ENCODE assay signal across 8 cellular contexts in genomic region chr11:12110201-12110713, GRCh38. TPM values are rescaled to one million over a fixed set of nuclear protein-coding genes. Genes with fewer than 3 reads are reported as not detected.
DNase-seq lines count a peak whose midpoint lies in the region; ATAC-seq and TF ChIP-seq lines count a peak whose summit lies in the region.

Gene MICAL2 (plus strand): TSS chr11:12110590. CDS start chr11:12162156, 51,566 bp downstream.

- H3K9me3 ChIP-seq in Caco-2 (no peaks in the 10 kb centered on the region), HUES6 (ENCODE audit: control insufficient read depth, insufficient read depth, low read depth, low read length) (no peaks in the 10 kb centered on the region)

- peak; percentile 99 for ATAC-seq in GM21515 (IDR thresholded peaks at IDR 0.05; ENCODE audit: unreplicated experiment)

- intact Hi-C loops in Caco-2 (cut with micrococcal nuclease; ENCODE audit: unreplicated experiment) = loop anchor here (2.0 to 5.0 kb wide), 3 partner anchors 19 to 172 kb away; no protein-coding TSS in a partner anchor

- H3K27me3 Mint-ChIP-seq in Caco-2 (ENCODE audit: insufficient read depth, unreplicated experiment) = no peaks in the 10 kb centered on the region

- H3K4me3 Mint-ChIP-seq in Caco-2 (ENCODE audit: unreplicated experiment) = peak within 1 kb of the TSS; percentile 83

- peaks cover 39% of the 10 kb centered on the region for H3K4me1 ChIP-seq in Caco-2
- H3K4me1 ChIP-seq in HUES6 (ENCODE audit: control insufficient read depth, insufficient read depth, low read length) = peaks cover 11% of the 10 kb centered on the region

- H3K36me3 Mint-ChIP-seq in Caco-2 (ENCODE audit: insufficient read depth, unreplicated experiment) = peaks cover 19% of the 10 kb centered on the region

- CTCF ChIA-PET in Caco-2 (lab: Charles Lee) = interaction anchor here (0.6 to 1.9 kb wide), 6 partner anchors 18 to 162 kb away, joined by 3 to 5 read pairs (median 3); no protein-coding TSS in a partner anchor

- H3K4me3 ChIP-seq in Caco-2 (ENCODE audit: low read depth, low read length) (peak within 1 kb of the TSS; percentile 61), HUES6 (ENCODE audit: low read depth, low read length) (peak within 1 kb of the TSS; percentile 62)

- H3K36me3 ChIP-seq in Caco-2 (ENCODE audit: control insufficient read depth, insufficient read depth, low read length) (peaks cover 2% of the 10 kb centered on the region), HUES6 (ENCODE audit: control insufficient read depth, insufficient read depth, low read length) (no peaks in the 10 kb centered on the region)

- H3K27ac Mint-ChIP-seq in Caco-2 (ENCODE audit: unreplicated experiment) = peak within 1 kb of the TSS; percentile 83

- DNase-seq in Caco-2 (peak; percentile 90 to 96), OCI-M2 (lab: John Stamatoyannopoulos, UW; ENCODE audit: unreplicated experiment) (peak; percentile 85), activated T-cell treated with anti-CD3 and anti-CD28 coated beads for 48 hours (ENCODE audit: low read depth) (peak; percentile 91), epithelial cell of prostate (ENCODE audit: low read depth, low spot score) (peak; percentile 40), mucosa of gallbladder (ENCODE audit: low spot score) (peak; percentile 88)
- DNase-seq in stimulated activated CD8-positive, alpha-beta memory T cell treated with anti-CD3 and anti-CD28 coated beads, Interleukin-4, amount 100 ng/mL, for 24 hours (ENCODE audit: low read depth) = peak; percentile 84

- H3K27ac ChIP-seq in HUES6 (ENCODE audit: low read depth, low read length) = no peak within 1 kb of the TSS
- peak within 1 kb of the TSS; percentile 88 for H3K27ac ChIP-seq in epithelial cell of prostate

- POLR2A ChIA-PET in Caco-2 (lab: Charles Lee) = interaction anchor here (0.5 to 1.4 kb wide), 5 partner anchors 22 to 172 kb away, joined by 3 to 9 read pairs (median 3); no protein-coding TSS in a partner anchor

- no peaks in the 10 kb centered on the region for H3K9me3 Mint-ChIP-seq in Caco-2 (ENCODE audit: unreplicated experiment)

- no TSS peak for BruUV-seq in Caco-2 (replicated peaks; lab: Mats Ljungman, UMichigan)

- TF ChIP-seq CTCF in Caco-2 (IDR thresholded peaks at IDR 0.05; ENCODE audit: insufficient read depth in 1 of 2, low read depth in 1 of 2, low read length in 1 of 2, severe bottlenecking in 1 of 2, unreplicated experiment in 1 of 2) = no peak

- peaks cover 38% of the 10 kb centered on the region for H3K4me1 Mint-ChIP-seq in Caco-2 (ENCODE audit: low read depth, unreplicated experiment)

- peak within 1 kb of the TSS; percentile 0 for H3K9ac ChIP-seq in HUES6 (ENCODE audit: low read length)

- H3K27me3 ChIP-seq in Caco-2 (replicated peaks; ENCODE audit: control insufficient read depth, insufficient read depth, low read length) (no peaks in the 10 kb centered on the region), HUES6 (ENCODE audit: control insufficient read depth, insufficient read depth, low read length) (peaks cover 47% of the 10 kb centered on the region)

RNA-seq across cellular contexts. Expression of gene MICAL2, which starts in this region (rescaled TPM):
- 247 and 272 TPM in 2 replicates for total RNA-seq in Caco-2 (2022)
- total RNA-seq in mucosa of gallbladder = 158 TPM

Comparison
In these comparisons a context has a peak if more than half of its experiments do, and no peak if none do; other contexts are left out.
1. DNase-seq: peak in every context shown above with its lines; median percentile 93 in Caco-2; 91 in activated T-cell treated with anti-CD3 and anti-CD28 coated beads for 48 hours; 88 in mucosa of gallbladder; 85 in OCI-M2; 84 in stimulated activated CD8-positive, alpha-beta memory T cell treated with anti-CD3 and anti-CD28 coated beads, Interleukin-4, amount 100 ng/mL, for 24 hours; 40 in epithelial cell of prostate.